Comparison of ENCODE assay signal across 2 cellular contexts in genomic region chr5:54746777-54747398, GRCh38.
TF ChIP-seq lines count a peak whose summit lies in the region.

No MANE protein-coding gene starts in this region.

TF ChIP-seq in HepG2, 621 proteins besides CTCF, POLR2A, EP300 and RAD21:
- TF ChIP-seq LBX2 (CRISPR knock-in tag; IDR thresholded peaks at IDR 0.05; ENCODE audit: borderline replicate concordance) (no peak), MAFG (CRISPR knock-in tag; IDR thresholded peaks at IDR 0.05) (no peak), PCBP1 (IDR thresholded peaks at IDR 0.05; ENCODE audit: borderline replicate concordance, low read depth, low read length) (no peak), ZNF20 (CRISPR knock-in tag; IDR thresholded peaks at IDR 0.05) (no peak), NBN (conservative IDR thresholded peaks at IDR 0.05) (0 out of 2 replicates have a peak, but pooled peaks have one; percentile 18), ZFP41 (CRISPR knock-in tag; IDR thresholded peaks at IDR 0.05; ENCODE audit: borderline replicate concordance) (no peak), ZBTB43 (CRISPR knock-in tag; conservative IDR thresholded peaks at IDR 0.05) (no peak), HOMEZ (CRISPR knock-in tag; IDR thresholded peaks at IDR 0.05; ENCODE audit: low read depth) (no peak)

TF ChIP-seq in K562, 482 proteins besides CTCF, POLR2A, EP300 and RAD21:
- TF ChIP-seq PURB (CRISPR knock-in tag; IDR thresholded peaks at IDR 0.05; ENCODE audit: low read depth): no peak
- TF ChIP-seq HDAC1 (IDR thresholded peaks at IDR 0.05): 0 out of 4 replicates have a peak, but pooled peaks of 1 of the 2 experiments have one; percentile 25
- TF ChIP-seq TRIM24 (IDR thresholded peaks at IDR 0.05): no peak
- TF ChIP-seq MYNN (IDR thresholded peaks at IDR 0.05): peak; percentile 17; the same call in 1 of the 2 replicates
- no peak for TF ChIP-seq MYNN (CRISPR knock-in tag; IDR thresholded peaks at IDR 0.05)
- peak in 1 of 2 experiments; percentile 20; a peak in 1 of 4 replicates for TF ChIP-seq KDM1A (IDR thresholded peaks at IDR 0.05)
- TF ChIP-seq ZBTB43 (CRISPR knock-in tag; IDR thresholded peaks at IDR 0.05): 0 out of 2 replicates have a peak, but pooled peaks have one; percentile 74
- no peak for TF ChIP-seq CUX1 (CRISPR knock-in tag; IDR thresholded peaks at IDR 0.05)
